Comparison of ENCODE assay signal across 8 cellular contexts in the genomic region with DNA sequence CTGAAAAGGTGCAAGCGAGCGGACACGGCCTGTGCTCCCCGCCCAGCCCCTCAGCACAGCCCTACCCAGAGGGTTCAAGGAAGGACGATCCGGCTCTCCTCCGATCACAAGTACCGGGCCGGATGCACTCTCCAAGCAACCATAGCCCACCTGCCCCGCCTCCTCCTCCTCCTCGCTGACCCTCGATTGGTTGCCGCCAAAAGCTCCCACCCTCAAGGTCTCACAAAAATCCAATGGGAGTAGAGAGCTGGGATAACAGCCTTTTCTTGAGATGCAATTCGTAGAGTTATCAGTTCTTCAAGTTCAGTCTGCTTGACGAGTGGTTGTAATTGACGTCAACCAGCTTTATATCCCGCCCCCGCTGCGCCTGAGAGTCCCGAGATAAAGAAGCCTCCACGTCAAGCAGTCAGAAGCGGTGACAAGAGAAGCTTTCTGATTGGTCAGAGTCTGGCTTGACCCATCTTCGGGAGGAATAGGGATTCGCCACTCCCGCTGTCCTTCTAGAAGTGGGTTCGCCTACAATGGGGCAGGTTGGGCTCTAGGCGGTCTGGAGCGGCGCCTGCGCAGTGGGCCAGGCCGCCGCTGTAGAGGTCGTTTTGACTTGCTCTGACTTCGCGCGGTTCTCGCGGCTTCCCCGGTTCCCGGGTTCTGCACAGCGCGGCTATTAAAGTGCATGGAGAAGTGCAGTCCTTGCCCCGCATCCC. TPM values are rescaled to one million over a fixed set of nuclear protein-coding genes. Genes with fewer than 3 reads are reported as not detected.
DNase-seq lines count a peak whose midpoint lies in the region; ATAC-seq and TF ChIP-seq lines count a peak whose summit lies in the region.

A gene with protein sequence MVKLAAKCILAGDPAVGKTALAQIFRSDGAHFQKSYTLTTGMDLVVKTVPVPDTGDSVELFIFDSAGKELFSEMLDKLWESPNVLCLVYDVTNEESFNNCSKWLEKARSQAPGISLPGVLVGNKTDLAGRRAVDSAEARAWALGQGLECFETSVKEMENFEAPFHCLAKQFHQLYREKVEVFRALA (minus strand): TSS at position 154 of the 704 bp plus-strand sequence. CDS start 412 bp downstream, outside the sequence.

- 0 to 1% methylated on average over 43 of the region's 43 CpGs for WGBS in ectodermal cell, 2 experiments

- H3K27ac ChIP-seq in ectodermal cell (ENCODE audit: insufficient read depth, low read depth, low read length, poor library complexity, severe bottlenecking) = no peak within 1 kb of the TSS
- peak within 1 kb of the TSS; percentile 88 for H3K27ac ChIP-seq in lower lobe of right lung

- no peaks in the 10 kb centered on the region for H3K36me3 ChIP-seq in ectodermal cell (ENCODE audit: control insufficient read depth, insufficient read depth, low read length)
- no peaks in the 10 kb centered on the region for H3K36me3 ChIP-seq in lower lobe of right lung

- intact Hi-C loops in lower lobe of right lung (cut with DNase I) = no loop called here

- H3K4me3 ChIP-seq in ectodermal cell (ENCODE audit: insufficient read depth, low read depth, low read length) = peak within 1 kb of the TSS; percentile 70
- H3K4me3 ChIP-seq in lower lobe of right lung = peak within 1 kb of the TSS; percentile 94

- H3K4me1 ChIP-seq in ectodermal cell (ENCODE audit: control insufficient read depth, insufficient read depth, low read length) (peaks cover 6% of the 10 kb centered on the region), lower lobe of right lung (peaks cover 13% of the 10 kb centered on the region)

- H3K9me3 ChIP-seq in ectodermal cell (ENCODE audit: control insufficient read depth, low read length) = peaks cover 5% of the 10 kb centered on the region
- H3K9me3 ChIP-seq in lower lobe of right lung = no peaks in the 10 kb centered on the region

- ATAC-seq in GM19452 (IDR thresholded peaks at IDR 0.05; ENCODE audit: unreplicated experiment) = peak; percentile 91
- ATAC-seq in lower lobe of right lung = peak; percentile 98

- DNase-seq in CD1c-positive myeloid dendritic cell (ENCODE audit: extremely low spot score) (peak; percentile 100), HK-2 (ENCODE audit: unreplicated experiment) (peak; percentile 97), NK-92 (lab: John Stamatoyannopoulos, UW; ENCODE audit: unreplicated experiment) (peak; percentile 92), lower lobe of right lung (peak; percentile 98)
- peak; percentile 84 to 95 for DNase-seq in activated CD8-positive, alpha-beta memory T cell treated with anti-CD3 and anti-CD28 coated beads for 1 hour (ENCODE audit: extremely low read depth in 1 of 2, low read depth in 1 of 2)
- DNase-seq in stimulated activated CD4-positive, alpha-beta T cell treated with anti-CD3 and anti-CD28 coated beads, TNF-alpha, amount 100 ng/mL, for 24 hours (ENCODE audit: low read depth in 3 of 3) = peak; percentile 86 to 96 (median 95)

- no peak for TF ChIP-seq CTCF in lower lobe of right lung (IDR thresholded peaks at IDR 0.05)

- H3K27me3 ChIP-seq in ectodermal cell (ENCODE audit: control insufficient read depth, insufficient read depth, low read length, poor library complexity, severe bottlenecking) (no peaks in the 10 kb centered on the region), lower lobe of right lung (ENCODE audit: low read depth) (no peaks in the 10 kb centered on the region)

RNA-seq across cellular contexts. Expression of the gene that starts here (rescaled TPM):
- 49.9 TPM for polyA plus RNA-seq in ectodermal cell (2013, experiment 1 of 4)
- 56.8 TPM for polyA plus RNA-seq in ectodermal cell (2013, experiment 2 of 4)
- 48.7 TPM for polyA plus RNA-seq in ectodermal cell (2013, experiment 3 of 4)
- 48.9 TPM for polyA plus RNA-seq in ectodermal cell (2013, experiment 4 of 4)
- 30.2 TPM for total RNA-seq in lower lobe of right lung
